ENCODE assay signal across 9 cellular contexts in the genomic region with DNA sequence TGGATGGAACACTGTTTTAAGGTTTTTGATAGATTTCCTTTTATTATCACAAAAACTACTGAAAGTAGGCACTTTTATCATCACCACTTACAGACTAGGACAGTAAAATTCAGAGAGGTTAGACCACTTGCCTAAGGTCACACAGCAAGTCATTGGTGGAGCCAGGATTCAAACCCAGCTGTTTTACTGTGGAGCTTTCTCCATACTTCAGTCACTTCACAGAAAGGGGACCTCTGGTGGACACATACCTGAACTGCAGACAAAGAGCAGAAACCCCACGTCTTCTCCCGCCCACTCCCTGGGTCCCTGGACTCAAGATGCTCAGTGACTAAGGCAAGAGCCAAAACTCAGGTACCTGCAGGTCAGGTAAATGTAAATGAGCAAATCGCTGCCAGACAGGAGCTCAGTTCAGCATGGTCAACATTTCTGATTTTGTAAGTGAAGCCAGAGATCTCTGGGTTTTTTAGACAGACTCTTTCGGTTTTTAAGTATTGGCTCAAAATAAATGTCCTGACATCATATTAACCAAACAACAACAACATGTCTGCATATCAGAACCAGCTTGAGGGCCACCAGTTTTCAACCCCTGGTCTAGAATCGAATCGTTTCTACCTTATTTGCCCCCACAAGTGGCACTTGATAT.
DNase-seq lines count a peak whose midpoint lies in the region; ATAC-seq, FAIRE-seq and TF ChIP-seq lines count a peak whose summit lies in the region.
"Had no signal": no experiment of that assay in that cellular context is flagged by ENCODE, and none has a peak within 500 bp of the region (broad histone marks: within the 10 kb centered on the region; RNA-seq: fewer than 3 reads in every experiment).

No MANE protein-coding gene starts in this region.

- H3K27me3 Mint-ChIP-seq in activated naive CD8-positive, alpha-beta T cell treated with anti-CD3 and anti-CD28 coated beads for 36 hours: peaks cover 10% of the 10 kb centered on the region

- peaks cover 3% of the 10 kb centered on the region; the same call in 1 of the 2 replicates for H3K9me3 ChIP-seq in SJSA1 (replicated peaks)

- no peak overlapping the region for H3K27ac Mint-ChIP-seq in activated naive CD8-positive, alpha-beta T cell treated with anti-CD3 and anti-CD28 coated beads for 36 hours
- H3K27ac Mint-ChIP-seq: stimulated activated naive CD8-positive, alpha-beta T cell treated with anti-CD3 and anti-CD28 coated beads, Interleukin-15, Interleukin-2, amounts not matched to agents 100 ng/mL and 50 ng/mL, for 24 hours had no signal

- DNase-seq in D721Med (ENCODE audit: insufficient read length, low spot score): peak; percentile 47
- DNase-seq in SJSA1 (ENCODE audit: low read depth in 1 of 2, low spot score in 2 of 2): peak; percentile 23 to 53
- DNase-seq in activated naive CD8-positive, alpha-beta T cell treated with anti-CD3 and anti-CD28 coated beads for 36 hours: peak; percentile 51
- peak; percentile 44 for DNase-seq in inferior parietal cortex (ENCODE audit: extremely low spot score)
- peak; percentile 40 to 50 (median 42) for DNase-seq in stimulated activated CD4-positive, alpha-beta T cell treated with anti-CD3 and anti-CD28 coated beads, TNF-alpha, amount 100 ng/mL, for 48 hours (ENCODE audit: low read depth in 3 of 3)

- TF ChIP-seq CTCF in D721Med (IDR thresholded peaks at IDR 0.05; ENCODE audit: insufficient read depth, missing control alignments): peak; percentile 45

- peaks cover 11% of the 10 kb centered on the region for H3K9me3 Mint-ChIP-seq in activated naive CD8-positive, alpha-beta T cell treated with anti-CD3 and anti-CD28 coated beads for 36 hours

- no peak overlapping the region for H3K4me3 Mint-ChIP-seq in activated naive CD8-positive, alpha-beta T cell treated with anti-CD3 and anti-CD28 coated beads for 36 hours
- H3K4me3 Mint-ChIP-seq: stimulated activated naive CD8-positive, alpha-beta T cell treated with anti-CD3 and anti-CD28 coated beads, Interleukin-15, Interleukin-2, amounts not matched to agents 100 ng/mL and 50 ng/mL, for 24 hours had no signal

- FAIRE-seq in D721Med (lab: Jason Lieb, UNC): no peak

- no peak overlapping the region for H3K27ac ChIP-seq in SJSA1

- peaks cover 8% of the 10 kb centered on the region; the same call in 1 of the 2 replicates for H3K4me1 ChIP-seq in SJSA1 (replicated peaks)

- H3K4me3 ChIP-seq in SJSA1: no peak overlapping the region

- ATAC-seq in HG02973 (IDR thresholded peaks at IDR 0.05; ENCODE audit: unreplicated experiment) (peak; percentile 57), HG02840 (IDR thresholded peaks at IDR 0.05; ENCODE audit: low FRiP score, unreplicated experiment) (no peak), HG02678 (IDR thresholded peaks at IDR 0.05; ENCODE audit: unreplicated experiment) (no peak)

- no peaks in the 10 kb centered on the region for H3K36me3 ChIP-seq in SJSA1

- H3K4me1 Mint-ChIP-seq in activated naive CD8-positive, alpha-beta T cell treated with anti-CD3 and anti-CD28 coated beads for 36 hours: no peaks in the 10 kb centered on the region

- no peaks in the 10 kb centered on the region for H3K27me3 ChIP-seq in SJSA1 (replicated peaks)

- H3K36me3 Mint-ChIP-seq in activated naive CD8-positive, alpha-beta T cell treated with anti-CD3 and anti-CD28 coated beads for 36 hours: no peaks in the 10 kb centered on the region
